3 cellular contexts compared by ENCODE assay signal in genomic region chr11:46393231-46393616, GRCh38.
TF ChIP-seq lines count a peak whose summit lies in the region.

No MANE protein-coding gene starts in this region.

TF ChIP-seq in HEK293, 187 proteins besides CTCF, POLR2A, EP300 and RAD21:
- TF ChIP-seq ZNF645 (tag by site-specific recombination; IDR thresholded peaks at IDR 0.05) = no peak
- TF ChIP-seq, protein P1, sequence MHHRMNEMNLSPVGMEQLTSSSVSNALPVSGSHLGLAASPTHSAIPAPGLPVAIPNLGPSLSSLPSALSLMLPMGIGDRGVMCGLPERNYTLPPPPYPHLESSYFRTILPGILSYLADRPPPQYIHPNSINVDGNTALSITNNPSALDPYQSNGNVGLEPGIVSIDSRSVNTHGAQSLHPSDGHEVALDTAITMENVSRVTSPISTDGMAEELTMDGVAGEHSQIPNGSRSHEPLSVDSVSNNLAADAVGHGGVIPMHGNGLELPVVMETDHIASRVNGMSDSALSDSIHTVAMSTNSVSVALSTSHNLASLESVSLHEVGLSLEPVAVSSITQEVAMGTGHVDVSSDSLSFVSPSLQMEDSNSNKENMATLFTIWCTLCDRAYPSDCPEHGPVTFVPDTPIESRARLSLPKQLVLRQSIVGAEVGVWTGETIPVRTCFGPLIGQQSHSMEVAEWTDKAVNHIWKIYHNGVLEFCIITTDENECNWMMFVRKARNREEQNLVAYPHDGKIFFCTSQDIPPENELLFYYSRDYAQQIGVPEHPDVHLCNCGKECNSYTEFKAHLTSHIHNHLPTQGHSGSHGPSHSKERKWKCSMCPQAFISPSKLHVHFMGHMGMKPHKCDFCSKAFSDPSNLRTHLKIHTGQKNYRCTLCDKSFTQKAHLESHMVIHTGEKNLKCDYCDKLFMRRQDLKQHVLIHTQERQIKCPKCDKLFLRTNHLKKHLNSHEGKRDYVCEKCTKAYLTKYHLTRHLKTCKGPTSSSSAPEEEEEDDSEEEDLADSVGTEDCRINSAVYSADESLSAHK (tag by site-specific recombination; IDR thresholded peaks at IDR 0.05) = peak; percentile 56; the same call in 1 of the 2 replicates
TF ChIP-seq in HEK293: peak in this region for 1.

TF ChIP-seq in K562, 482 proteins besides CTCF, POLR2A, EP300 and RAD21:
- TF ChIP-seq PHB2 (IDR thresholded peaks at IDR 0.05; ENCODE audit: low read depth) (no peak), TRIM24 (IDR thresholded peaks at IDR 0.05) (no peak), ZNF408 (CRISPR knock-in tag; IDR thresholded peaks at IDR 0.05; ENCODE audit: low read depth) (no peak), ZNF407 (IDR thresholded peaks at IDR 0.05; ENCODE audit: low read depth) (no peak), ZNF561 (CRISPR knock-in tag; conservative IDR thresholded peaks at IDR 0.05) (no peak), ETV5 (CRISPR knock-in tag; IDR thresholded peaks at IDR 0.05; ENCODE audit: low read depth) (no peak), ZFP1 (CRISPR knock-in tag; IDR thresholded peaks at IDR 0.05) (no peak), NR2F6 (CRISPR knock-in tag; IDR thresholded peaks at IDR 0.05) (no peak), ILF3 (IDR thresholded peaks at IDR 0.05; ENCODE audit: borderline replicate concordance) (no peak)

TF ChIP-seq in GM12891, 5 proteins besides CTCF, POLR2A, EP300 and RAD21:
- no peak for TF ChIP-seq SPI1 (IDR thresholded peaks at IDR 0.05; ENCODE audit: low read depth, low read length)
- TF ChIP-seq POU2F2 (IDR thresholded peaks at IDR 0.05; ENCODE audit: low read depth, low read length) = no peak
- no peak for TF ChIP-seq PAX5 (IDR thresholded peaks at IDR 0.05; ENCODE audit: insufficient read depth, low read length, severe bottlenecking)
- TF ChIP-seq POLR2AphosphoS5 (IDR thresholded peaks at IDR 0.05; ENCODE audit: low read depth, low read length) = no peak
- no peak for TF ChIP-seq TAF1 (IDR thresholded peaks at IDR 0.05; ENCODE audit: low read depth, low read length)
